ENCODE assay signal across 8 cellular contexts in genomic region chr12:12376636-12377448, GRCh38. TPM values are rescaled to one million over a fixed set of nuclear protein-coding genes. Genes with fewer than 3 reads are reported as not detected.
DNase-seq lines count a peak whose midpoint lies in the region; ATAC-seq, FAIRE-seq and TF ChIP-seq lines count a peak whose summit lies in the region.

No MANE protein-coding gene starts in this region.

- peaks cover 25% of the 10 kb centered on the region for H3K36me3 Mint-ChIP-seq in activated T-cell treated with anti-CD3 and anti-CD28 coated beads, Interleukin-2, amount 50 U/mL, for 4 hours (ENCODE audit: insufficient read depth)
- peaks cover 22% of the 10 kb centered on the region for H3K36me3 Mint-ChIP-seq in activated B cell treated with CpG ODN at 0.5 μM for 24 hours (ENCODE audit: low read depth)

- no peaks in the 10 kb centered on the region for H3K36me3 ChIP-seq in parathyroid adenoma (ENCODE audit: control insufficient read depth, insufficient read depth, low read length)

- no peak overlapping the region for H3K4me3 Mint-ChIP-seq in activated T-cell treated with anti-CD3 and anti-CD28 coated beads, Interleukin-2, amount 50 U/mL, for 4 hours
- no peak overlapping the region for H3K4me3 Mint-ChIP-seq in activated B cell treated with CpG ODN at 0.5 μM for 24 hours

- no peak overlapping the region for H3K9ac ChIP-seq in parathyroid adenoma

- peaks cover 47% of the 10 kb centered on the region for H3K4me1 Mint-ChIP-seq in activated T-cell treated with anti-CD3 and anti-CD28 coated beads, Interleukin-2, amount 50 U/mL, for 4 hours (ENCODE audit: low read depth)
- H3K4me1 Mint-ChIP-seq in activated B cell treated with CpG ODN at 0.5 μM for 24 hours, result peaks cover 19% of the 10 kb centered on the region

- FAIRE-seq in frontal cortex (lab: Jason Lieb, UNC), result peak; percentile 74

- intact Hi-C loops in activated B cell treated with CpG ODN at 0.5 μM for 24 hours (cut with micrococcal nuclease), result loop anchor here (1.0 to 5.0 kb wide), 9 partner anchors 20 to 835 kb away; partner anchors contain the start of genes BORCS5, DDX47 and GPR19

- ATAC-seq in activated T-cell treated with anti-CD3 and anti-CD28 coated beads, Interleukin-2, amount 50 U/mL, for 4 hours, result peak; percentile 67 to 74
- peak; percentile 64 for ATAC-seq in HG03280 (IDR thresholded peaks at IDR 0.05; ENCODE audit: unreplicated experiment)
- peak; percentile 83 for ATAC-seq in activated B cell treated with CpG ODN at 0.5 μM for 24 hours (ENCODE audit: low read depth)

- H3K4me3 ChIP-seq in parathyroid adenoma (ENCODE audit: low read depth, low read length), result no peak overlapping the region

- H3K27me3 Mint-ChIP-seq in activated T-cell treated with anti-CD3 and anti-CD28 coated beads, Interleukin-2, amount 50 U/mL, for 4 hours (ENCODE audit: low read depth), result no peaks in the 10 kb centered on the region
- H3K27me3 Mint-ChIP-seq in activated B cell treated with CpG ODN at 0.5 μM for 24 hours, result no peaks in the 10 kb centered on the region

- no peak for TF ChIP-seq CTCF in activated B cell treated with CpG ODN at 0.5 μM for 24 hours (IDR thresholded peaks at IDR 0.05)
- peak; percentile 83 for TF ChIP-seq CTCF in parathyroid adenoma (IDR thresholded peaks at IDR 0.05)

- no peak for DNase-seq in activated T-cell treated with anti-CD3 and anti-CD28 coated beads, Interleukin-2, amount 50 U/mL, for 4 hours
- no peak for DNase-seq in activated T-cell treated with anti-CD3 and anti-CD28 coated beads, Interleukin-2, amount 50 U/mL, for 1 hour
- DNase-seq in NCI-H226 (peak; percentile 57), activated B cell treated with CpG ODN at 0.5 μM for 24 hours (no peak), frontal cortex (ENCODE audit: low spot score in 2 of 2) (peak in 1 of 2 donors; percentile 58)
- DNase-seq in stimulated activated CD4-positive, alpha-beta T cell treated with anti-CD3 and anti-CD28 coated beads, Interleukin-2, amount 100 ng/mL, for 24 hours, result no peak

- H3K27me3 ChIP-seq in parathyroid adenoma (ENCODE audit: control insufficient read depth, insufficient read depth, low read length), result no peaks in the 10 kb centered on the region

- H3K4me1 ChIP-seq in parathyroid adenoma, result no peaks in the 10 kb centered on the region

- H3K27ac Mint-ChIP-seq in activated B cell treated with CpG ODN at 0.5 μM for 24 hours, result no peak overlapping the region

- CTCF ChIA-PET in activated B cell treated with CpG ODN at 0.5 μM for 24 hours (lab: Charles Lee), result interaction anchor here (0.6 to 6.9 kb wide), 21 partner anchors 9 to 835 kb away, joined by 3 to 148 read pairs (median 4); partner anchors contain the start of genes BORCS5, CREBL2, DUSP16 and MANSC1

- H2AFZ ChIP-seq in parathyroid adenoma, result no peak overlapping the region

- POLR2A ChIA-PET in activated B cell treated with CpG ODN at 0.5 μM for 24 hours (lab: Charles Lee), result interaction anchor here (0.6 to 3.5 kb wide), 9 partner anchors 10 to 793 kb away, joined by 3 to 25 read pairs (median 4); partner anchors contain the start of genes BORCS5 and CDKN1B

- H3K27ac ChIP-seq in parathyroid adenoma, result no peak overlapping the region

- peaks cover 12% of the 10 kb centered on the region for H3K79me2 ChIP-seq in parathyroid adenoma

- peaks cover 4% of the 10 kb centered on the region for H3K9me3 Mint-ChIP-seq in activated T-cell treated with anti-CD3 and anti-CD28 coated beads, Interleukin-2, amount 50 U/mL, for 4 hours
- no peaks in the 10 kb centered on the region for H3K9me3 Mint-ChIP-seq in activated B cell treated with CpG ODN at 0.5 μM for 24 hours

- H3K9me3 ChIP-seq in parathyroid adenoma (ENCODE audit: control insufficient read depth, low read length), result no peaks in the 10 kb centered on the region

- H3K4me2 ChIP-seq in parathyroid adenoma (ENCODE audit: low read length), result no peak overlapping the region

RNA-seq across cellular contexts. Expression of gene BORCS5, which starts 20.0 kb away (rescaled TPM):
- total RNA-seq in activated T-cell treated with anti-CD3 and anti-CD28 coated beads, Interleukin-2, amount 50 U/mL, for 4 hours, result 10 to 100 TPM; 22.2 to 26.7 (median 23.6) TPM
- total RNA-seq in activated B cell treated with CpG ODN at 0.5 μM for 24 hours, result 19.5 and 22.7 TPM in 2 replicates
- 19.2 TPM for total RNA-seq in frontal cortex

RNA-seq across cellular contexts. Expression of gene MANSC1, which starts 26.8 kb away (rescaled TPM):
- 1 to 10 TPM in 2 of 3 donors, under 1 TPM in 1; 0.79 to 2.5 (median 1.7) TPM for total RNA-seq in activated T-cell treated with anti-CD3 and anti-CD28 coated beads, Interleukin-2, amount 50 U/mL, for 4 hours
- total RNA-seq in activated B cell treated with CpG ODN at 0.5 μM for 24 hours (0.86 and 1.5 TPM in 2 replicates), frontal cortex (2.4 TPM)
